ENCODE assay signal across 1 cellular context in the genomic region with DNA sequence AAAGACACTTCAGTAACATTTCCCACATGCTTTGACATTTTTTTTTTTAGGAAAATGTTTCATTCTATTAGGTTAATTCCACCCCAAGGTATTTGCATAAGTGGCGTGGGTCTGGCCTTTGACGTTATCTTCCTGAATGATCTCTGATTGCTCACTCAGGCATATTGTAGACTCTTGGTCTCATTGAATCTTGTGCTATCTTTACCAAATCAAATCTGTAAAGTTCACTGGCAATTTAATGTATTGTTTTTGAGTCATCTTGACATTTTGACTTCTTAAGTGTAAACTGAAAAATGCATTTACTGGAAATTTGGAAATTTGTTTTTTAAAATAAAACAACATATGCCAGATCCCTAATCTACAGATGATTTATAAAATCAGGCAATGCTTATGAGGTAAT.
TF ChIP-seq lines count a peak whose summit lies in the region.

No MANE protein-coding gene starts in this region.

TF ChIP-seq in SK-N-SH, 30 proteins besides CTCF, POLR2A, EP300 and RAD21 (continued from another document):
- TF ChIP-seq, protein P1, sequence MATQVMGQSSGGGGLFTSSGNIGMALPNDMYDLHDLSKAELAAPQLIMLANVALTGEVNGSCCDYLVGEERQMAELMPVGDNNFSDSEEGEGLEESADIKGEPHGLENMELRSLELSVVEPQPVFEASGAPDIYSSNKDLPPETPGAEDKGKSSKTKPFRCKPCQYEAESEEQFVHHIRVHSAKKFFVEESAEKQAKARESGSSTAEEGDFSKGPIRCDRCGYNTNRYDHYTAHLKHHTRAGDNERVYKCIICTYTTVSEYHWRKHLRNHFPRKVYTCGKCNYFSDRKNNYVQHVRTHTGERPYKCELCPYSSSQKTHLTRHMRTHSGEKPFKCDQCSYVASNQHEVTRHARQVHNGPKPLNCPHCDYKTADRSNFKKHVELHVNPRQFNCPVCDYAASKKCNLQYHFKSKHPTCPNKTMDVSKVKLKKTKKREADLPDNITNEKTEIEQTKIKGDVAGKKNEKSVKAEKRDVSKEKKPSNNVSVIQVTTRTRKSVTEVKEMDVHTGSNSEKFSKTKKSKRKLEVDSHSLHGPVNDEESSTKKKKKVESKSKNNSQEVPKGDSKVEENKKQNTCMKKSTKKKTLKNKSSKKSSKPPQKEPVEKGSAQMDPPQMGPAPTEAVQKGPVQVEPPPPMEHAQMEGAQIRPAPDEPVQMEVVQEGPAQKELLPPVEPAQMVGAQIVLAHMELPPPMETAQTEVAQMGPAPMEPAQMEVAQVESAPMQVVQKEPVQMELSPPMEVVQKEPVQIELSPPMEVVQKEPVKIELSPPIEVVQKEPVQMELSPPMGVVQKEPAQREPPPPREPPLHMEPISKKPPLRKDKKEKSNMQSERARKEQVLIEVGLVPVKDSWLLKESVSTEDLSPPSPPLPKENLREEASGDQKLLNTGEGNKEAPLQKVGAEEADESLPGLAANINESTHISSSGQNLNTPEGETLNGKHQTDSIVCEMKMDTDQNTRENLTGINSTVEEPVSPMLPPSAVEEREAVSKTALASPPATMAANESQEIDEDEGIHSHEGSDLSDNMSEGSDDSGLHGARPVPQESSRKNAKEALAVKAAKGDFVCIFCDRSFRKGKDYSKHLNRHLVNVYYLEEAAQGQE (IDR thresholded peaks at IDR 0.05; ENCODE audit: low read depth, low read length): no peak
- TF ChIP-seq POLR2AphosphoS5 (IDR thresholded peaks at IDR 0.05; ENCODE audit: low read depth, low read length): no peak
- TF ChIP-seq NRF1 (IDR thresholded peaks at IDR 0.05; ENCODE audit: low read depth, low read length): no peak
- peak; percentile 79 for TF ChIP-seq FOXM1 (IDR thresholded peaks at IDR 0.05; ENCODE audit: low read depth)
- TF ChIP-seq, protein P2, sequence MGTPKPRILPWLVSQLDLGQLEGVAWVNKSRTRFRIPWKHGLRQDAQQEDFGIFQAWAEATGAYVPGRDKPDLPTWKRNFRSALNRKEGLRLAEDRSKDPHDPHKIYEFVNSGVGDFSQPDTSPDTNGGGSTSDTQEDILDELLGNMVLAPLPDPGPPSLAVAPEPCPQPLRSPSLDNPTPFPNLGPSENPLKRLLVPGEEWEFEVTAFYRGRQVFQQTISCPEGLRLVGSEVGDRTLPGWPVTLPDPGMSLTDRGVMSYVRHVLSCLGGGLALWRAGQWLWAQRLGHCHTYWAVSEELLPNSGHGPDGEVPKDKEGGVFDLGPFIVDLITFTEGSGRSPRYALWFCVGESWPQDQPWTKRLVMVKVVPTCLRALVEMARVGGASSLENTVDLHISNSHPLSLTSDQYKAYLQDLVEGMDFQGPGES (IDR thresholded peaks at IDR 0.05; ENCODE audit: low read depth, low read length): no peak
- TF ChIP-seq MXI1 (IDR thresholded peaks at IDR 0.05; ENCODE audit: low read depth, low read length): no peak
- no peak for TF ChIP-seq SMC3 (IDR thresholded peaks at IDR 0.05; ENCODE audit: low read depth, low read length)
- TF ChIP-seq EZH2phosphoT487 (IDR thresholded peaks at IDR 0.05; ENCODE audit: borderline replicate concordance, low read depth): no peak
- TF ChIP-seq TAF1 (IDR thresholded peaks at IDR 0.05; ENCODE audit: borderline replicate concordance, low read depth, low read length): no peak
- TF ChIP-seq RCOR1 (IDR thresholded peaks at IDR 0.05; ENCODE audit: low read length): no peak
- TF ChIP-seq, protein P3, sequence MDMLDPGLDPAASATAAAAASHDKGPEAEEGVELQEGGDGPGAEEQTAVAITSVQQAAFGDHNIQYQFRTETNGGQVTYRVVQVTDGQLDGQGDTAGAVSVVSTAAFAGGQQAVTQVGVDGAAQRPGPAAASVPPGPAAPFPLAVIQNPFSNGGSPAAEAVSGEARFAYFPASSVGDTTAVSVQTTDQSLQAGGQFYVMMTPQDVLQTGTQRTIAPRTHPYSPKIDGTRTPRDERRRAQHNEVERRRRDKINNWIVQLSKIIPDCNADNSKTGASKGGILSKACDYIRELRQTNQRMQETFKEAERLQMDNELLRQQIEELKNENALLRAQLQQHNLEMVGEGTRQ (IDR thresholded peaks at IDR 0.05; ENCODE audit: borderline replicate concordance, low read depth, low read length): no peak
